1 cellular context compared by ENCODE assay signal in the genomic region with DNA sequence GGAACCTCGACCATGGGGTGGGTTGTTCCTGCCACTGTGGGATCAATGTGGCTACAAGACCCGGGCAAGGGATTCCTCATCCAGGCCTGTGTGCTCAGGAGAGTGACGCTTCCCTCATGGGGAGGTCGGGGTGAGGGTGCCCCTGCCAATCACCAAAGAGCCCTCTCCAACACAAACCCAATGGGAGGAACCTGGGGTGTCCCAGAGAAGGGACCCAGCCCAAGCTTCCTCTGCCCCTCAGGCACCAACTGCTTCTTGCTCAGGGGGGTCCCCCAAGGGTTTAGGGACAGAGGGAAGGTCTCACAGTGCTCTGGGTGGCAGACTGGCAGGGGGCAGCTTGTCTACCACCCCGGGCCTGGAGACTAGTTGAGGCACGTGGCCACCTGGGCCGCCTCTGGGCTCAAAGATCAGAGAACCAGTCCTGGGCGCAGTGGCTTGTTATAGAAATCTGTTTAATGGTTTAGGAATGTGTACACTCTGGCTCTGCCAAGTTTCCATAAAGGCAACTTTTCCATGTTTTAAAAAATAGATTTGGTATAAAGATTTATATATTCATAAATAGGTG.
TF ChIP-seq lines count a peak whose summit lies in the region.

No MANE protein-coding gene starts in this region.

TF ChIP-seq in HepG2, 621 proteins besides CTCF, POLR2A, EP300 and RAD21 (continued from another document and continues in another):
- peak; percentile 47; the same call in 1 of the 2 replicates for TF ChIP-seq AKAP8 (CRISPR knock-in tag; IDR thresholded peaks at IDR 0.05)
- no peak for TF ChIP-seq ZNF614 (CRISPR knock-in tag; IDR thresholded peaks at IDR 0.05; ENCODE audit: borderline replicate concordance)
- TF ChIP-seq JUND (CRISPR knock-in tag; IDR thresholded peaks at IDR 0.05) = no peak
- TF ChIP-seq GABPB1 (CRISPR knock-in tag; IDR thresholded peaks at IDR 0.05) = 0 out of 2 replicates have a peak, but pooled peaks have one; percentile 21
- TF ChIP-seq, protein P1, sequence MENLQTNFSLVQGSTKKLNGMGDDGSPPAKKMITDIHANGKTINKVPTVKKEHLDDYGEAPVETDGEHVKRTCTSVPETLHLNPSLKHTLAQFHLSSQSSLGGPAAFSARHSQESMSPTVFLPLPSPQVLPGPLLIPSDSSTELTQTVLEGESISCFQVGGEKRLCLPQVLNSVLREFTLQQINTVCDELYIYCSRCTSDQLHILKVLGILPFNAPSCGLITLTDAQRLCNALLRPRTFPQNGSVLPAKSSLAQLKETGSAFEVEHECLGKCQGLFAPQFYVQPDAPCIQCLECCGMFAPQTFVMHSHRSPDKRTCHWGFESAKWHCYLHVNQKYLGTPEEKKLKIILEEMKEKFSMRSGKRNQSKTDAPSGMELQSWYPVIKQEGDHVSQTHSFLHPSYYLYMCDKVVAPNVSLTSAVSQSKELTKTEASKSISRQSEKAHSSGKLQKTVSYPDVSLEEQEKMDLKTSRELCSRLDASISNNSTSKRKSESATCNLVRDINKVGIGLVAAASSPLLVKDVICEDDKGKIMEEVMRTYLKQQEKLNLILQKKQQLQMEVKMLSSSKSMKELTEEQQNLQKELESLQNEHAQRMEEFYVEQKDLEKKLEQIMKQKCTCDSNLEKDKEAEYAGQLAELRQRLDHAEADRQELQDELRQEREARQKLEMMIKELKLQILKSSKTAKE (CRISPR knock-in tag; IDR thresholded peaks at IDR 0.05; ENCODE audit: borderline replicate concordance) = no peak
- no peak for TF ChIP-seq GFI1 (CRISPR knock-in tag; IDR thresholded peaks at IDR 0.05; ENCODE audit: borderline replicate concordance)
- TF ChIP-seq, protein P2, sequence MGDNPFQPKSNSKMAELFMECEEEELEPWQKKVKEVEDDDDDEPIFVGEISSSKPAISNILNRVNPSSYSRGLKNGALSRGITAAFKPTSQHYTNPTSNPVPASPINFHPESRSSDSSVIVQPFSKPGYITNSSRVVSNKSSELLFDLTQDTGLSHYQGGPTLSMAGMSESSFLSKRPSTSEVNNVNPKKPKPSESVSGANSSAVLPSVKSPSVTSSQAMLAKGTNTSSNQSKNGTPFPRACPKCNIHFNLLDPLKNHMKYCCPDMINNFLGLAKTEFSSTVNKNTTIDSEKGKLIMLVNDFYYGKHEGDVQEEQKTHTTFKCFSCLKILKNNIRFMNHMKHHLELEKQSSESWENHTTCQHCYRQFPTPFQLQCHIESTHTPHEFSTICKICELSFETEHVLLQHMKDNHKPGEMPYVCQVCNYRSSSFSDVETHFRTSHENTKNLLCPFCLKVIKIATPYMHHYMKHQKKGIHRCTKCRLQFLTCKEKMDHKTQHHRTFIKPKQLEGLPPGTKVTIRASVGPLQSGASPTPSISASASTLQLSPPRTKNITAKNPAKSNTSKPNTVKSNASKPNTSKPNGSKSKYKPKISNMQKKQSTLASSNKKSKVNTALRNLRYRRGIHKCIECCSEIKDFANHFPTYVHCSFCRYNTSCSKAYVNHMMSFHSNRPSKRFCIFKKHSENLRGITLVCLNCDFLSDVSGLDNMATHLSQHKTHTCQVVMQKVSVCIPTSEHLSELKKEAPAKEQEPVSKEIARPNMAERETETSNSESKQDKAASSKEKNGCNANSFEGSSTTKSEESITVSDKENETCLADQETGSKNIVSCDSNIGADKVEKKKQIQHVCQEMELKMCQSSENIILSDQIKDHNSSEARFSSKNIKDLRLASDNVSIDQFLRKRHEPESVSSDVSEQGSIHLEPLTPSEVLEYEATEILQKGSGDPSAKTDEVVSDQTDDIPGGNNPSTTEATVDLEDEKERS (CRISPR knock-in tag; IDR thresholded peaks at IDR 0.05) = no peak
- no peak for TF ChIP-seq SNAI1 (CRISPR knock-in tag; IDR thresholded peaks at IDR 0.05; ENCODE audit: borderline replicate concordance)
- TF ChIP-seq PCBP1 (IDR thresholded peaks at IDR 0.05; ENCODE audit: borderline replicate concordance, low read depth, low read length) = no peak
- no peak for TF ChIP-seq ZNF160 (CRISPR knock-in tag; IDR thresholded peaks at IDR 0.05)
- TF ChIP-seq ESRRA (CRISPR knock-in tag; IDR thresholded peaks at IDR 0.05; ENCODE audit: low read depth) = no peak
- TF ChIP-seq FOXP1 (IDR thresholded peaks at IDR 0.05) = no peak
- no peak for TF ChIP-seq FOXP1 (CRISPR knock-in tag; IDR thresholded peaks at IDR 0.05)
- TF ChIP-seq, protein P3, sequence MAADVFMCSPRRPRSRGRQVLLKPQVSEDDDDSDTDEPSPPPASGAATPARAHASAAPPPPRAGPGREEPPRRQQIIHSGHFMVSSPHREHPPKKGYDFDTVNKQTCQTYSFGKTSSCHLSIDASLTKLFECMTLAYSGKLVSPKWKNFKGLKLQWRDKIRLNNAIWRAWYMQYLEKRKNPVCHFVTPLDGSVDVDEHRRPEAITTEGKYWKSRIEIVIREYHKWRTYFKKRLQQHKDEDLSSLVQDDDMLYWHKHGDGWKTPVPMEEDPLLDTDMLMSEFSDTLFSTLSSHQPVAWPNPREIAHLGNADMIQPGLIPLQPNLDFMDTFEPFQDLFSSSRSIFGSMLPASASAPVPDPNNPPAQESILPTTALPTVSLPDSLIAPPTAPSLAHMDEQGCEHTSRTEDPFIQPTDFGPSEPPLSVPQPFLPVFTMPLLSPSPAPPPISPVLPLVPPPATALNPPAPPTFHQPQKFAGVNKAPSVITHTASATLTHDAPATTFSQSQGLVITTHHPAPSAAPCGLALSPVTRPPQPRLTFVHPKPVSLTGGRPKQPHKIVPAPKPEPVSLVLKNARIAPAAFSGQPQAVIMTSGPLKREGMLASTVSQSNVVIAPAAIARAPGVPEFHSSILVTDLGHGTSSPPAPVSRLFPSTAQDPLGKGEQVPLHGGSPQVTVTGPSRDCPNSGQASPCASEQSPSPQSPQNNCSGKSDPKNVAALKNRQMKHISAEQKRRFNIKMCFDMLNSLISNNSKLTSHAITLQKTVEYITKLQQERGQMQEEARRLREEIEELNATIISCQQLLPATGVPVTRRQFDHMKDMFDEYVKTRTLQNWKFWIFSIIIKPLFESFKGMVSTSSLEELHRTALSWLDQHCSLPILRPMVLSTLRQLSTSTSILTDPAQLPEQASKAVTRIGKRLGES (CRISPR knock-in tag; IDR thresholded peaks at IDR 0.05; ENCODE audit: borderline replicate concordance) = no peak
- no peak for TF ChIP-seq ATF7 (IDR thresholded peaks at IDR 0.05)
- TF ChIP-seq ATF7 (CRISPR knock-in tag; IDR thresholded peaks at IDR 0.05) = no peak
- TF ChIP-seq, protein P4, sequence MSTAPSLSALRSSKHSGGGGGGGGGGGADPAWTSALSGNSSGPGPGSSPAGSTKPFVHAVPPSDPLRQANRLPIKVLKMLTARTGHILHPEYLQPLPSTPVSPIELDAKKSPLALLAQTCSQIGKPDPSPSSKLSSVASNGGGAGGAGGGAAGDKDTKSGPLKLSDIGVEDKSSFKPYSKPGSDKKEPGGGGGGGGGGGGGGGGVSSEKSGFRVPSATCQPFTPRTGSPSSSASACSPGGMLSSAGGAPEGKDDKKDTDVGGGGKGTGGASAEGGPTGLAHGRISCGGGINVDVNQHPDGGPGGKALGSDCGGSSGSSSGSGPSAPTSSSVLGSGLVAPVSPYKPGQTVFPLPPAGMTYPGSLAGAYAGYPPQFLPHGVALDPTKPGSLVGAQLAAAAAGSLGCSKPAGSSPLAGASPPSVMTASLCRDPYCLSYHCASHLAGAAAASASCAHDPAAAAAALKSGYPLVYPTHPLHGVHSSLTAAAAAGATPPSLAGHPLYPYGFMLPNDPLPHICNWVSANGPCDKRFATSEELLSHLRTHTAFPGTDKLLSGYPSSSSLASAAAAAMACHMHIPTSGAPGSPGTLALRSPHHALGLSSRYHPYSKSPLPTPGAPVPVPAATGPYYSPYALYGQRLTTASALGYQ (CRISPR knock-in tag; IDR thresholded peaks at IDR 0.05) = no peak
- TF ChIP-seq, protein P5, sequence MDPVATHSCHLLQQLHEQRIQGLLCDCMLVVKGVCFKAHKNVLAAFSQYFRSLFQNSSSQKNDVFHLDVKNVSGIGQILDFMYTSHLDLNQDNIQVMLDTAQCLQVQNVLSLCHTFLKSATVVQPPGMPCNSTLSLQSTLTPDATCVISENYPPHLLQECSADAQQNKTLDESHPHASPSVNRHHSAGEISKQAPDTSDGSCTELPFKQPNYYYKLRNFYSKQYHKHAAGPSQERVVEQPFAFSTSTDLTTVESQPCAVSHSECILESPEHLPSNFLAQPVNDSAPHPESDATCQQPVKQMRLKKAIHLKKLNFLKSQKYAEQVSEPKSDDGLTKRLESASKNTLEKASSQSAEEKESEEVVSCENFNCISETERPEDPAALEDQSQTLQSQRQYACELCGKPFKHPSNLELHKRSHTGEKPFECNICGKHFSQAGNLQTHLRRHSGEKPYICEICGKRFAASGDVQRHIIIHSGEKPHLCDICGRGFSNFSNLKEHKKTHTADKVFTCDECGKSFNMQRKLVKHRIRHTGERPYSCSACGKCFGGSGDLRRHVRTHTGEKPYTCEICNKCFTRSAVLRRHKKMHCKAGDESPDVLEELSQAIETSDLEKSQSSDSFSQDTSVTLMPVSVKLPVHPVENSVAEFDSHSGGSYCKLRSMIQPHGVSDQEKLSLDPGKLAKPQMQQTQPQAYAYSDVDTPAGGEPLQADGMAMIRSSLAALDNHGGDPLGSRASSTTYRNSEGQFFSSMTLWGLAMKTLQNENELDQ (CRISPR knock-in tag; IDR thresholded peaks at IDR 0.05; ENCODE audit: borderline replicate concordance) = no peak
- no peak for TF ChIP-seq ATRX (CRISPR knock-in tag; IDR thresholded peaks at IDR 0.05; ENCODE audit: borderline replicate concordance)
- TF ChIP-seq DPF2 (CRISPR knock-in tag; IDR thresholded peaks at IDR 0.05; ENCODE audit: borderline replicate concordance, low read depth) = no peak
- TF ChIP-seq, protein P6, sequence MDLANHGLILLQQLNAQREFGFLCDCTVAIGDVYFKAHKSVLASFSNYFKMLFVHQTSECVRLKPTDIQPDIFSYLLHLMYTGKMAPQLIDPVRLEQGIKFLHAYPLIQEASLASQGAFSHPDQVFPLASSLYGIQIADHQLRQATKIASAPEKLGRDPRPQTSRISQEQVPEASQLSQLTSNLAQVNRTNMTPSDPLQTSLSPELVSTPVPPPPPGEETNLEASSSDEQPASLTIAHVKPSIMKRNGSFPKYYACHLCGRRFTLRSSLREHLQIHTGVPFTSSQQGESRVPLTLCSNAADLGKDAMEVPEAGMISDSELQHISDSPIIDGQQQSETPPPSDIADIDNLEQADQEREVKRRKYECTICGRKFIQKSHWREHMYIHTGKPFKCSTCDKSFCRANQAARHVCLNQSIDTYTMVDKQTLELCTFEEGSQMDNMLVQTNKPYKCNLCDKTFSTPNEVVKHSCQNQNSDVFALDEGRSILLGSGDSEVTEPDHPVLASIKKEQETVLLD (CRISPR knock-in tag; IDR thresholded peaks at IDR 0.05; ENCODE audit: low read depth) = no peak
- TF ChIP-seq, protein P7, sequence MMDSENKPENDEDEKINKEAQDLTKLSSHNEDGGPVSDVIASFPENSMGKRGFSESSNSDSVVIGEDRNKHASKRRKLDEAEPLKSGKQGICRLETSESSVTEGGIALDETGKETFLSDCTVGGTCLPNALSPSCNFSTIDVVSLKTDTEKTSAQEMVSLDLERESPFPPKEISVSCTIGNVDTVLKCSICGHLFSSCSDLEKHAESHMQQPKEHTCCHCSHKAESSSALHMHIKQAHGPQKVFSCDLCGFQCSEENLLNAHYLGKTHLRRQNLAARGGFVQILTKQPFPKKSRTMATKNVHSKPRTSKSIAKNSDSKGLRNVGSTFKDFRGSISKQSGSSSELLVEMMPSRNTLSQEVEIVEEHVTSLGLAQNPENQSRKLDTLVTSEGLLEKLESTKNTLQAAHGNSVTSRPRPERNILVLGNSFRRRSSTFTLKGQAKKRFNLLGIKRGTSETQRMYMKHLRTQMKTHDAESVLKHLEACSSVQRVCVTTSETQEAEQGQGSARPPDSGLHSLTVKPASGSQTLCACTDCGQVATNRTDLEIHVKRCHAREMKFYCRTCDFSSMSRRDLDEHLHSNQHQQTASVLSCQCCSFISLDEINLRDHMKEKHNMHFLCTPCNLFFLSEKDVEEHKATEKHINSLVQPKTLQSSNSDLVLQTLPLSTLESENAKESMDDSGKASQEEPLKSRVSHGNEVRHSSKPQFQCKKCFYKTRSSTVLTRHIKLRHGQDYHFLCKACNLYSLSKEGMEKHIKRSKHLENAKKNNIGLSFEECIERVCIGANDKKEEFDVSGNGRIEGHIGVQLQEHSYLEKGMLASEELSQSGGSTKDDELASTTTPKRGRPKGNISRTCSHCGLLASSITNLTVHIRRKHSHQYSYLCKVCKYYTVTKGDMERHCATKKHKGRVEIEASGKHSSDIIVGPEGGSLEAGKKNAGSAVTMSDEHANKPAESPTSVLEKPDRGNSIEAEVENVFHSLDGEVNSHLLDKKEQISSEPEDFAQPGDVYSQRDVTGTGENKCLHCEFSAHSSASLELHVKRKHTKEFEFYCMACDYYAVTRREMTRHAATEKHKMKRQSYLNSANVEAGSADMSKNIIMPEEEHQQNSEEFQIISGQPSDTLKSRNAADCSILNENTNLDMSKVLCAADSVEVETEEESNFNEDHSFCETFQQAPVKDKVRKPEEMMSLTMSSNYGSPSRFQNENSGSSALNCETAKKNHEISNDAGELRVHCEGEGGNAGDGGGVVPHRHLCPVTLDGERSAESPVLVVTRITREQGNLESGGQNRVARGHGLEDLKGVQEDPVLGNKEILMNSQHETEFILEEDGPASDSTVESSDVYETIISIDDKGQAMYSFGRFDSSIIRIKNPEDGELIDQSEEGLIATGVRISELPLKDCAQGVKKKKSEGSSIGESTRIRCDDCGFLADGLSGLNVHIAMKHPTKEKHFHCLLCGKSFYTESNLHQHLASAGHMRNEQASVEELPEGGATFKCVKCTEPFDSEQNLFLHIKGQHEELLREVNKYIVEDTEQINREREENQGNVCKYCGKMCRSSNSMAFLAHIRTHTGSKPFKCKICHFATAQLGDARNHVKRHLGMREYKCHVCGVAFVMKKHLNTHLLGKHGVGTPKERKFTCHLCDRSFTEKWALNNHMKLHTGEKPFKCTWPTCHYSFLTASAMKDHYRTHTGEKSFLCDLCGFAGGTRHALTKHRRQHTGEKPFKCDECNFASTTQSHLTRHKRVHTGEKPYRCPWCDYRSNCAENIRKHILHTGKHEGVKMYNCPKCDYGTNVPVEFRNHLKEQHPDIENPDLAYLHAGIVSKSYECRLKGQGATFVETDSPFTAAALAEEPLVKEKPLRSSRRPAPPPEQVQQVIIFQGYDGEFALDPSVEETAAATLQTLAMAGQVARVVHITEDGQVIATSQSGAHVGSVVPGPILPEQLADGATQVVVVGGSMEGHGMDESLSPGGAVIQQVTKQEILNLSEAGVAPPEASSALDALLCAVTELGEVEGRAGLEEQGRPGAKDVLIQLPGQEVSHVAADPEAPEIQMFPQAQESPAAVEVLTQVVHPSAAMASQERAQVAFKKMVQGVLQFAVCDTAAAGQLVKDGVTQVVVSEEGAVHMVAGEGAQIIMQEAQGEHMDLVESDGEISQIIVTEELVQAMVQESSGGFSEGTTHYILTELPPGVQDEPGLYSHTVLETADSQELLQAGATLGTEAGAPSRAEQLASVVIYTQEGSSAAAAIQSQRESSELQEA (CRISPR knock-in tag; IDR thresholded peaks at IDR 0.05; ENCODE audit: not compliant biosample characterization) = no peak
